ENCODE assay signal across 30 cellular contexts in genomic region chr7:85405016-85405415, GRCh38.
"Had no signal": no experiment of that assay in that cellular context is flagged by ENCODE, and none has a peak within 500 bp of the region (broad histone marks: within the 10 kb centered on the region; RNA-seq: fewer than 3 reads in every experiment).

No MANE protein-coding gene starts in this region.

- H3K27me3 ChIP-seq: breast epithelium, colonic mucosa, left lung, pancreas had no signal

- H3K4me1 Mint-ChIP-seq: naive thymus-derived CD8-positive, alpha-beta T cell; neural crest cell; stimulated activated effector memory CD8-positive, alpha-beta T cell treated with anti-CD3 and anti-CD28 coated beads, Interleukin-12 subunit alpha, Interleukin-12 subunit beta, amount 100 ng/mL, for 72 hours; T-helper 17 cell had no signal

- H3K36me3 Mint-ChIP-seq: activated CD4-positive, alpha-beta memory T cell treated with anti-CD3 and anti-CD28 coated beads for 36 hours; naive thymus-derived CD8-positive, alpha-beta T cell; stimulated activated effector memory CD8-positive, alpha-beta T cell treated with anti-CD3 and anti-CD28 coated beads, Interleukin-12 subunit alpha, Interleukin-12 subunit beta, amount 100 ng/mL, for 72 hours had no signal

- DNase-seq: activated CD4-positive, alpha-beta memory T cell treated with anti-CD3 and anti-CD28 coated beads for 36 hours; activated CD4-positive, alpha-beta T cell treated with anti-CD3 and anti-CD28 coated beads for 48 hours; activated CD8-positive, alpha-beta memory T cell treated with anti-CD3 and anti-CD28 coated beads, Interleukin-2, amount 50 U/mL, for 4 hours; activated gamma-delta T cell treated with Interleukin-2 at 50 U/mL for 16 hours; activated naive CD4-positive, alpha-beta T cell treated with anti-CD3 and anti-CD28 coated beads, Interleukin-2, amount 50 U/mL, for 16 hours; activated T-cell treated with anti-CD3 and anti-CD28 coated beads, Interleukin-2, amount 50 U/mL, for 1 hour; amygdala; colonic mucosa; effector memory CD4-positive, alpha-beta T cell; left lung; lower lobe of right lung; mesenchymal stem cell; naive thymus-derived CD8-positive, alpha-beta T cell; nucleus accumbens; pancreas; retina; small intestine; stimulated activated CD4-positive, alpha-beta T cell treated with anti-CD3 and anti-CD28 coated beads, Interleukin-4, amount 100 ng/mL, for 24 hours; T-helper 17 cell; T1000; trophoblast cell; WERI-Rb-1 had no signal

- ATAC-seq: activated CD4-positive, CD25-positive, alpha-beta regulatory T cell treated with anti-CD3 and anti-CD28 coated beads, Interleukin-2, amount 50 U/mL, for 24 hours; left lung; lower lobe of right lung; naive thymus-derived CD8-positive, alpha-beta T cell; pancreas; sciatic nerve; stimulated activated effector memory CD8-positive, alpha-beta T cell treated with anti-CD3 and anti-CD28 coated beads, Interleukin-12 subunit alpha, Interleukin-12 subunit beta, amount 100 ng/mL, for 72 hours; T-helper 17 cell had no signal

- H3K27me3 Mint-ChIP-seq: activated CD4-positive, alpha-beta memory T cell treated with anti-CD3 and anti-CD28 coated beads for 36 hours; naive thymus-derived CD8-positive, alpha-beta T cell; stimulated activated naive CD8-positive, alpha-beta T cell treated with anti-CD3 and anti-CD28 coated beads, Interleukin-15, Interleukin-2, amounts not matched to agents 100 ng/mL and 50 ng/mL, for 24 hours; T-helper 17 cell had no signal

- H3K9me3 ChIP-seq: breast epithelium, colonic mucosa, left lung, lower lobe of right lung, pancreas, prostate gland, thoracic aorta had no signal

- H3K27ac ChIP-seq: breast epithelium, colonic mucosa, left lung, lower lobe of right lung, pancreas, prostate gland, thoracic aorta, WERI-Rb-1 had no signal

- H3K9me3 Mint-ChIP-seq: stimulated activated effector memory CD8-positive, alpha-beta T cell treated with anti-CD3 and anti-CD28 coated beads, Interleukin-12 subunit alpha, Interleukin-12 subunit beta, amount 100 ng/mL, for 72 hours; stimulated activated naive CD8-positive, alpha-beta T cell treated with anti-CD3 and anti-CD28 coated beads, Interleukin-15, Interleukin-2, amounts not matched to agents 100 ng/mL and 50 ng/mL, for 24 hours had no signal

- H3K27ac Mint-ChIP-seq: activated CD4-positive, alpha-beta memory T cell treated with anti-CD3 and anti-CD28 coated beads for 36 hours; naive thymus-derived CD8-positive, alpha-beta T cell; stimulated activated effector memory CD8-positive, alpha-beta T cell treated with anti-CD3 and anti-CD28 coated beads, Interleukin-12 subunit alpha, Interleukin-12 subunit beta, amount 100 ng/mL, for 72 hours; stimulated activated naive CD8-positive, alpha-beta T cell treated with anti-CD3 and anti-CD28 coated beads, Interleukin-15, Interleukin-2, amounts not matched to agents 100 ng/mL and 50 ng/mL, for 24 hours; T-helper 17 cell had no signal

- H3K4me3 ChIP-seq: breast epithelium, colonic mucosa, left lung, lower lobe of right lung, pancreas, prostate gland, thoracic aorta had no signal

- H3K4me3 Mint-ChIP-seq: activated CD4-positive, alpha-beta memory T cell treated with anti-CD3 and anti-CD28 coated beads for 36 hours; naive thymus-derived CD8-positive, alpha-beta T cell; neural crest cell; stimulated activated effector memory CD8-positive, alpha-beta T cell treated with anti-CD3 and anti-CD28 coated beads, Interleukin-12 subunit alpha, Interleukin-12 subunit beta, amount 100 ng/mL, for 72 hours; stimulated activated naive CD8-positive, alpha-beta T cell treated with anti-CD3 and anti-CD28 coated beads, Interleukin-15, Interleukin-2, amounts not matched to agents 100 ng/mL and 50 ng/mL, for 24 hours; T-helper 17 cell had no signal
